15 cellular contexts compared by ENCODE assay signal in genomic region chr18:74137920-74138538, GRCh38. TPM values are rescaled to one million over a fixed set of nuclear protein-coding genes. Genes with fewer than 3 reads are reported as not detected.
DNase-seq lines count a peak whose midpoint lies in the region; ATAC-seq lines count a peak whose summit lies in the region.
"Had no signal": no experiment of that assay in that cellular context is flagged by ENCODE, and none has a peak within 500 bp of the region (broad histone marks: within the 10 kb centered on the region; RNA-seq: fewer than 3 reads in every experiment).

No MANE protein-coding gene starts in this region.

- H3K36me3 Mint-ChIP-seq in activated naive CD4-positive, alpha-beta T cell treated with anti-CD3 and anti-CD28 coated beads, Interleukin-2, amount 50 U/mL, for 24 hours, result no peaks in the 10 kb centered on the region
- H3K36me3 Mint-ChIP-seq in activated naive CD8-positive, alpha-beta T cell treated with anti-CD3 and anti-CD28 coated beads, Interleukin-2, amount 50 U/mL, for 24 hours (ENCODE audit: low read depth), result no peaks in the 10 kb centered on the region
- H3K36me3 Mint-ChIP-seq: CD8-positive, alpha-beta T cell had no signal

- ATAC-seq in activated naive CD8-positive, alpha-beta T cell treated with anti-CD3 and anti-CD28 coated beads, Interleukin-2, amount 50 U/mL, for 24 hours, result no peak
- ATAC-seq: CD8-positive, alpha-beta T cell had no signal

- H3K27me3 Mint-ChIP-seq in activated naive CD4-positive, alpha-beta T cell treated with anti-CD3 and anti-CD28 coated beads, Interleukin-2, amount 50 U/mL, for 24 hours, result no peaks in the 10 kb centered on the region
- H3K27me3 Mint-ChIP-seq in activated naive CD8-positive, alpha-beta T cell treated with anti-CD3 and anti-CD28 coated beads, Interleukin-2, amount 50 U/mL, for 24 hours, result peaks cover 5% of the 10 kb centered on the region

- peak overlapping the region; percentile 79 for H3K27ac ChIP-seq in temporal lobe (ENCODE audit: low read depth, low read length)
- H3K27ac ChIP-seq: RWPE1, SJSA1 had no signal

- DNase-seq in activated naive CD4-positive, alpha-beta T cell treated with anti-CD3 and anti-CD28 coated beads, Interleukin-2, amount 50 U/mL, for 16 hours, result no peak
- peak; percentile 80 for DNase-seq in NCI-H2107 treated with DMSO at 0.1 percent for 48 hours (lab: John Stamatoyannopoulos, UW; ENCODE audit: unreplicated experiment)
- no peak for DNase-seq in activated naive CD8-positive, alpha-beta T cell treated with anti-CD3 and anti-CD28 coated beads, Interleukin-2, amount 50 U/mL, for 24 hours
- DNase-seq in COLO829 (ENCODE audit: low spot score), result no peak
- no peak for DNase-seq in activated CD4-positive, CD25-positive, alpha-beta regulatory T cell treated with anti-CD3 and anti-CD28 coated beads, Interleukin-2, amount 50 U/mL, for 72 hours
- DNase-seq: CD8-positive, alpha-beta T cell; MM.1S; NCI-H1105; NCI-H187 treated with DMSO at 0.1 percent for 48 hours; NCI-H2227 treated with DMSO at 0.1 percent for 48 hours; NCI-H526 treated with DMSO at 0.1 percent for 48 hours had no signal

- H3K4me3 Mint-ChIP-seq in activated naive CD4-positive, alpha-beta T cell treated with anti-CD3 and anti-CD28 coated beads, Interleukin-2, amount 50 U/mL, for 24 hours, result no peak overlapping the region
- H3K4me3 Mint-ChIP-seq in activated naive CD8-positive, alpha-beta T cell treated with anti-CD3 and anti-CD28 coated beads, Interleukin-2, amount 50 U/mL, for 24 hours, result no peak overlapping the region
- H3K4me3 Mint-ChIP-seq: CD8-positive, alpha-beta T cell had no signal

- no peaks in the 10 kb centered on the region for H3K9me3 Mint-ChIP-seq in activated naive CD4-positive, alpha-beta T cell treated with anti-CD3 and anti-CD28 coated beads, Interleukin-2, amount 50 U/mL, for 24 hours
- H3K9me3 Mint-ChIP-seq in activated naive CD8-positive, alpha-beta T cell treated with anti-CD3 and anti-CD28 coated beads, Interleukin-2, amount 50 U/mL, for 24 hours, result no peaks in the 10 kb centered on the region
- H3K9me3 Mint-ChIP-seq: CD8-positive, alpha-beta T cell had no signal

- H3K27ac Mint-ChIP-seq in activated naive CD4-positive, alpha-beta T cell treated with anti-CD3 and anti-CD28 coated beads, Interleukin-2, amount 50 U/mL, for 24 hours, result peak overlapping the region; percentile 95
- H3K27ac Mint-ChIP-seq in activated naive CD8-positive, alpha-beta T cell treated with anti-CD3 and anti-CD28 coated beads, Interleukin-2, amount 50 U/mL, for 24 hours, result peak overlapping the region; percentile 96
- H3K27ac Mint-ChIP-seq: CD8-positive, alpha-beta T cell had no signal

- peaks cover 30% of the 10 kb centered on the region for H3K4me1 Mint-ChIP-seq in activated naive CD4-positive, alpha-beta T cell treated with anti-CD3 and anti-CD28 coated beads, Interleukin-2, amount 50 U/mL, for 24 hours
- peaks cover 44% of the 10 kb centered on the region for H3K4me1 Mint-ChIP-seq in activated naive CD8-positive, alpha-beta T cell treated with anti-CD3 and anti-CD28 coated beads, Interleukin-2, amount 50 U/mL, for 24 hours

RNA-seq across cellular contexts. Expression of gene FBXO15, which starts 9.6 kb away (rescaled TPM):
- 2.2 TPM for total RNA-seq in temporal lobe

RNA-seq across cellular contexts. Expression of gene TIMM21, which starts 10.3 kb away (rescaled TPM):
- 28.8 TPM for total RNA-seq in temporal lobe
